ENCODE assay signal across 34 cellular contexts in the genomic region with DNA sequence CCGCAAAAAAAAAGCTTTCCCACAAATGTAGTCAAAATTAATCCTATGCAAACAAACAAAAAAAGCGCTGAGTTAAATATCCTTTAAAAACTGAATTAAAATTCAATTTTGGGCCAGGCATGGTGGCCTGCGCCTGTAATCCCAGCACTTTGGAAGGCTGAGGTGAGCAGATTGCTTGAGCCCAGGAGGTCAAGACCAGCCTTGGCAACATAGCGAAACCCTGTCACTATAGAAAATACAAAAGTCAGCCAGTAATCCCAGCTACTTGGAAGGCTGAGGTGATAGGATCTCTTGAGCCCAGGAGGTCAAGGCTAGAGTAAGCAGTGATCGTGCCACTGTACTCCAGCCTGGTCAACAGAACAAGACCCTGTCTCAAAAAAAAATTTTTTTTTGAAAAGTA.
"Had no signal": no experiment of that assay in that cellular context is flagged by ENCODE, and none has a peak within 500 bp of the region (broad histone marks: within the 10 kb centered on the region; RNA-seq: fewer than 3 reads in every experiment).

No MANE protein-coding gene starts in this region.

- H3K9me3 Mint-ChIP-seq: activated B cell treated with CpG ODN at 0.5 μM for 24 hours; activated CD4-positive, alpha-beta memory T cell treated with anti-CD3 and anti-CD28 coated beads for 36 hours; activated CD8-positive, alpha-beta T cell treated with anti-CD3 and anti-CD28 coated beads for 36 hours; activated naive CD4-positive, alpha-beta T cell treated with anti-CD3 and anti-CD28 coated beads, Interleukin-2, amount 10 ng/mL, durations not matched to agents 7 days and 5 days; activated naive CD4-positive, alpha-beta T cell treated with anti-CD3 and anti-CD28 coated beads, Interleukin-2, amount 50 U/mL, for 24 hours; activated naive CD8-positive, alpha-beta T cell treated with anti-CD3 and anti-CD28 coated beads, Interleukin-2, amount 10 ng/mL, durations not matched to agents 7 days and 5 days; activated naive CD8-positive, alpha-beta T cell treated with anti-CD3 and anti-CD28 coated beads, Interleukin-2, amount 50 U/mL, for 24 hours; activated T-helper 2 cell treated with anti-CD3 and anti-CD28 coated beads, Interferon-gamma antibody, Interleukin-2, Interleukin-4, amounts not matched to agents 10 μg/mL and 5 μg/mL and 100 μg/mL, durations not matched to agents 14 hours and 24 hours and 36 hours; brain; central memory CD8-positive, alpha-beta T cell; T-helper 1 cell treated with Interleukin-12 subunit alpha and Interleukin-12 subunit beta and Interleukin-4 antibody, amounts not matched to agents 30 μg/mL and 1 μg/mL, for 36 hours; T-helper 2 cell treated with Interferon-gamma antibody and Interleukin-4, amounts not matched to agents 5 μg/mL and 100 μg/mL, for 36 hours had no signal

- FAIRE-seq: bronchial epithelial cell, TTC549 had no signal

- DNase-seq: activated B cell treated with CpG ODN at 0.5 μM for 24 hours; activated CD4-positive, alpha-beta memory T cell treated with anti-CD3 and anti-CD28 coated beads for 36 hours; activated CD4-positive, alpha-beta T cell treated with anti-CD3 and anti-CD28 coated beads for 4 hours; activated CD4-positive, alpha-beta T cell treated with anti-CD3 and anti-CD28 coated beads, Interleukin-2, amount 50 U/mL, for 1 hour; activated CD4-positive, alpha-beta T cell treated with anti-CD3 and anti-CD28 coated beads, Interleukin-2, amount 50 U/mL, for 4 hours; activated CD4-positive, CD25-positive, alpha-beta regulatory T cell treated with anti-CD3 and anti-CD28 coated beads, Interleukin-2, amount 50 U/mL, for 72 hours; activated CD8-positive, alpha-beta memory T cell treated with anti-CD3 and anti-CD28 coated beads, Interleukin-2, amount 50 U/mL, for 4 hours; activated CD8-positive, alpha-beta T cell treated with anti-CD3 and anti-CD28 coated beads for 36 hours; activated effector memory CD4-positive, alpha-beta T cell treated with Interleukin-2 at 50 U/mL for 16 hours; activated gamma-delta T cell; activated naive CD4-positive, alpha-beta T cell treated with anti-CD3 and anti-CD28 coated beads, Interleukin-2, amount 10 ng/mL, durations not matched to agents 7 days and 5 days; activated naive CD4-positive, alpha-beta T cell treated with Interleukin-2 at 50 U/mL for 16 hours; activated naive CD8-positive, alpha-beta T cell treated with anti-CD3 and anti-CD28 coated beads, Interleukin-2, amount 10 ng/mL, durations not matched to agents 7 days and 5 days; activated naive CD8-positive, alpha-beta T cell treated with anti-CD3 and anti-CD28 coated beads, Interleukin-2, amount 50 U/mL, for 24 hours; activated T-cell treated with anti-CD3 and anti-CD28 coated beads for 4 hours; activated T-cell treated with anti-CD3 and anti-CD28 coated beads, Interleukin-2, amount 50 U/mL, for 1 hour; activated T-cell treated with anti-CD3 and anti-CD28 coated beads, Interleukin-2, amount 50 U/mL, for 48 hours; amygdala; anterior cingulate cortex; T-helper 1 cell; T-helper 2 cell; T-helper 9 cell had no signal

- H3K27me3 ChIP-seq: ascending aorta, cardiac muscle cell had no signal

- H3K27me3 Mint-ChIP-seq: activated B cell treated with CpG ODN at 0.5 μM for 24 hours; activated CD4-positive, alpha-beta memory T cell treated with anti-CD3 and anti-CD28 coated beads for 36 hours; activated CD8-positive, alpha-beta T cell treated with anti-CD3 and anti-CD28 coated beads for 36 hours; activated naive CD4-positive, alpha-beta T cell treated with anti-CD3 and anti-CD28 coated beads, Interleukin-2, amount 10 ng/mL, durations not matched to agents 7 days and 5 days; activated naive CD4-positive, alpha-beta T cell treated with anti-CD3 and anti-CD28 coated beads, Interleukin-2, amount 50 U/mL, for 24 hours; activated naive CD8-positive, alpha-beta T cell; activated naive CD8-positive, alpha-beta T cell treated with anti-CD3 and anti-CD28 coated beads, Interleukin-2, amount 10 ng/mL, durations not matched to agents 7 days and 5 days; activated naive CD8-positive, alpha-beta T cell treated with anti-CD3 and anti-CD28 coated beads, Interleukin-2, amount 50 U/mL, for 24 hours; brain; central memory CD8-positive, alpha-beta T cell had no signal

- ATAC-seq: activated CD8-positive, alpha-beta T cell treated with anti-CD3 and anti-CD28 coated beads for 36 hours; activated naive CD8-positive, alpha-beta T cell treated with anti-CD3 and anti-CD28 coated beads, Interleukin-2, amount 50 U/mL, for 24 hours had no signal

- H3K27ac Mint-ChIP-seq: activated B cell treated with CpG ODN at 0.5 μM for 24 hours; activated CD4-positive, alpha-beta memory T cell treated with anti-CD3 and anti-CD28 coated beads for 36 hours; activated CD8-positive, alpha-beta T cell treated with anti-CD3 and anti-CD28 coated beads for 36 hours; activated naive CD4-positive, alpha-beta T cell treated with anti-CD3 and anti-CD28 coated beads, Interleukin-2, amount 10 ng/mL, durations not matched to agents 7 days and 5 days; activated naive CD4-positive, alpha-beta T cell treated with anti-CD3 and anti-CD28 coated beads, Interleukin-2, amount 50 U/mL, for 24 hours; activated naive CD8-positive, alpha-beta T cell; activated naive CD8-positive, alpha-beta T cell treated with anti-CD3 and anti-CD28 coated beads, Interleukin-2, amount 10 ng/mL, durations not matched to agents 7 days and 5 days; activated naive CD8-positive, alpha-beta T cell treated with anti-CD3 and anti-CD28 coated beads, Interleukin-2, amount 50 U/mL, for 24 hours; activated T-helper 2 cell treated with anti-CD3 and anti-CD28 coated beads, Interferon-gamma antibody, Interleukin-2, Interleukin-4, amounts not matched to agents 10 μg/mL and 5 μg/mL and 100 μg/mL, durations not matched to agents 14 hours and 24 hours and 36 hours; brain; T-helper 1 cell treated with Interleukin-12 subunit alpha and Interleukin-12 subunit beta and Interleukin-4 antibody, amounts not matched to agents 30 μg/mL and 1 μg/mL, for 36 hours; T-helper 2 cell treated with Interferon-gamma antibody and Interleukin-4, amounts not matched to agents 5 μg/mL and 100 μg/mL, for 36 hours had no signal

- H3K4me1 ChIP-seq: ascending aorta had no signal

- H3K4me3 ChIP-seq: ascending aorta, cardiac muscle cell had no signal

- H3K9me3 ChIP-seq: ascending aorta had no signal

- H3K36me3 ChIP-seq: ascending aorta, cardiac muscle cell had no signal

- H3K4me3 Mint-ChIP-seq: activated B cell treated with CpG ODN at 0.5 μM for 24 hours; activated CD4-positive, alpha-beta memory T cell treated with anti-CD3 and anti-CD28 coated beads for 36 hours; activated CD8-positive, alpha-beta T cell treated with anti-CD3 and anti-CD28 coated beads for 36 hours; activated naive CD4-positive, alpha-beta T cell treated with anti-CD3 and anti-CD28 coated beads, Interleukin-2, amount 10 ng/mL, durations not matched to agents 7 days and 5 days; activated naive CD4-positive, alpha-beta T cell treated with anti-CD3 and anti-CD28 coated beads, Interleukin-2, amount 50 U/mL, for 24 hours; activated naive CD8-positive, alpha-beta T cell; activated naive CD8-positive, alpha-beta T cell treated with anti-CD3 and anti-CD28 coated beads, Interleukin-2, amount 10 ng/mL, durations not matched to agents 7 days and 5 days; activated naive CD8-positive, alpha-beta T cell treated with anti-CD3 and anti-CD28 coated beads, Interleukin-2, amount 50 U/mL, for 24 hours; brain; central memory CD8-positive, alpha-beta T cell; T-helper 1 cell treated with Interleukin-12 subunit alpha and Interleukin-12 subunit beta and Interleukin-4 antibody, amounts not matched to agents 30 μg/mL and 1 μg/mL, for 36 hours; T-helper 2 cell treated with Interferon-gamma antibody and Interleukin-4, amounts not matched to agents 5 μg/mL and 100 μg/mL, for 36 hours had no signal

- H3K27ac ChIP-seq: ascending aorta, cardiac muscle cell, VCaP had no signal

- H3K4me1 Mint-ChIP-seq: activated B cell treated with CpG ODN at 0.5 μM for 24 hours; activated naive CD4-positive, alpha-beta T cell treated with anti-CD3 and anti-CD28 coated beads, Interleukin-2, amount 50 U/mL, for 24 hours; activated naive CD8-positive, alpha-beta T cell treated with anti-CD3 and anti-CD28 coated beads, Interleukin-2, amount 10 ng/mL, durations not matched to agents 7 days and 5 days; central memory CD8-positive, alpha-beta T cell had no signal
